Comparison of ENCODE assay signal across 8 cellular contexts in the genomic region with DNA sequence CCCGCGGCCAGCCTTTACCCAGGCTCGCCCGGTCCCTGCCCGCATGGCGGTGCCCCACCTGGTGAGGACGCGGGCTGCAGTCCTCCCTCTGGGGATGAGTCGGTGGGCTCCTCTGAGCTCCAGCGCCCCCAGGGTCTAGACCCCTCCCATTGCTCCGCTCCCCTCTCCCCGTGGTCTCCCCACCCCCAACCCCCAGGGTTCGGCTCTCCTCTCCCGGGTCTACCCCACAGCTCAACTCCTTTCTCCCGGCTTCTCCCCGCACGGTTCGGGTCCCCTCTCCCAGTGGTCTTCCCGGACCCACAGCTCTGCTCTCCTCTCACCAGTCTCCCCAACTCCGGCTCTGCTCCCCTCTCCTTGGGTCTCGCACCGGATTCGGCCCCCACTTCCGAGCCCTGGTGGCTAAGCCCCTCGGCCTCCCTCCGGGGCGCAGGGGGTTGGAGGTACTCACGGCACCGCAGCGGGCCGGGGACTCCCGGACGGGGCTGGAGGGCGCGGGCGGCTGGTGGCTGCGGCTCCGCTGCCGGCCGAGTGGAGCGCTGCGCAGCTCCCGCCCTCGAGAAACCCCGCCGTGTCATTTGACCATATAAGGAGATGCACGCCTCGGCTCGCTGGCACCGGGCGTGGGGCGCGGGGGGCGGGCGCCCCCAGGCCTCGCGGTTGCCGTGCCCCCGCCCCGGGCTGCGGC. TPM values are rescaled to one million over a fixed set of nuclear protein-coding genes. Genes with fewer than 3 reads are reported as not detected.
A peak's percentile ranks its signal among the peaks of the same experiment; 100 is the strongest.
DNase-seq lines count a peak whose midpoint lies in the region; ATAC-seq and TF ChIP-seq lines count a peak whose summit lies in the region.

A gene with protein sequence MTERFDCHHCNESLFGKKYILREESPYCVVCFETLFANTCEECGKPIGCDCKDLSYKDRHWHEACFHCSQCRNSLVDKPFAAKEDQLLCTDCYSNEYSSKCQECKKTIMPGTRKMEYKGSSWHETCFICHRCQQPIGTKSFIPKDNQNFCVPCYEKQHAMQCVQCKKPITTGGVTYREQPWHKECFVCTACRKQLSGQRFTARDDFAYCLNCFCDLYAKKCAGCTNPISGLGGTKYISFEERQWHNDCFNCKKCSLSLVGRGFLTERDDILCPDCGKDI (minus strand): TSS at position 530 of the 685 bp plus-strand sequence. CDS start 12,535 bp downstream, outside the sequence.

- peaks cover 14% of the 10 kb centered on the region for H4K20me1 ChIP-seq in PC-9 (ENCODE audit: insufficient read depth)

- H3F3A ChIP-seq in PC-9 (ENCODE audit: insufficient read depth, low read depth): peaks cover 56% of the 10 kb centered on the region

- peaks cover 0 to 10% (median 5%) of the 10 kb centered on the region in 4 donors for H3K4me1 Mint-ChIP-seq in CD4-positive, alpha-beta memory T cell
- peaks cover 11% of the 10 kb centered on the region for H3K4me1 Mint-ChIP-seq in activated T-cell treated with anti-CD3 and anti-CD28 coated beads, Interleukin-2, amount 50 U/mL, for 72 hours (ENCODE audit: low read depth)
- peaks cover 2 to 13% (median 8%) of the 10 kb centered on the region in 4 donors for H3K4me1 Mint-ChIP-seq in naive thymus-derived CD8-positive, alpha-beta T cell

- H3K36me3 Mint-ChIP-seq in CD4-positive, alpha-beta memory T cell: no peaks in the 10 kb centered on the region
- H3K36me3 Mint-ChIP-seq in activated T-cell treated with anti-CD3 and anti-CD28 coated beads, Interleukin-2, amount 50 U/mL, for 72 hours (ENCODE audit: insufficient read depth in 2 of 2): no peaks in the 10 kb centered on the region
- H3K36me3 Mint-ChIP-seq in naive thymus-derived CD8-positive, alpha-beta T cell: no peaks in the 10 kb centered on the region

- intact Hi-C loops in CD4-positive, alpha-beta memory T cell (cut with micrococcal nuclease): no loop called here
- intact Hi-C loops in PC-9 (cut with micrococcal nuclease; ENCODE audit: unreplicated experiment): loop anchor here (1.0 kb wide), 1 partner anchor 7 kb away; no protein-coding TSS in a partner anchor

- peak within 1 kb of the TSS; percentile 100 for H3K4me2 ChIP-seq in PC-9

- BruUV-seq in PC-9 (replicated peaks; lab: Mats Ljungman, UMichigan): no TSS peak

- H3K27ac ChIP-seq in CD4-positive, alpha-beta memory T cell (ENCODE audit: low read depth, low read length): no peak within 1 kb of the TSS
- H3K27ac ChIP-seq in PC-9: peak within 1 kb of the TSS; percentile 88

- no peaks in the 10 kb centered on the region for H3K9me2 ChIP-seq in PC-9 (ENCODE audit: insufficient read depth)

- POLR2A ChIA-PET in CD4-positive, alpha-beta memory T cell (lab: Charles Lee; ENCODE audit: partially characterized antibody): interaction anchor here (0.7 kb wide), 1 partner anchor 34 kb away, joined by 3 read pairs; no protein-coding TSS in a partner anchor
- POLR2A ChIA-PET in PC-9 (lab: Charles Lee; ENCODE audit: unreplicated experiment): interaction anchor here (0.5 to 1.4 kb wide), 4 partner anchors 12 to 361 kb away, joined by 3 to 10 read pairs (median 4); partner anchors contain the start of gene MRPS9
- POLR2A ChIA-PET in naive thymus-derived CD8-positive, alpha-beta T cell (lab: Charles Lee): interaction anchor here (0.7 to 1.2 kb wide), 2 partner anchors 61 to 63 kb away, joined by 6 to 11 read pairs; partner anchors contain the start of gene C2orf49

- H2AFZ ChIP-seq in PC-9: peak within 1 kb of the TSS; percentile 70; the same call in 1 of the 2 replicates

- H3K4me3 Mint-ChIP-seq in CD4-positive, alpha-beta memory T cell: peak within 1 kb of the TSS; percentile 78 to 93 (median 86)
- peak within 1 kb of the TSS; percentile 77 to 89 for H3K4me3 Mint-ChIP-seq in activated T-cell treated with anti-CD3 and anti-CD28 coated beads, Interleukin-2, amount 50 U/mL, for 72 hours
- peak within 1 kb of the TSS; percentile 82 to 94 (median 90) for H3K4me3 Mint-ChIP-seq in naive thymus-derived CD8-positive, alpha-beta T cell

- H3K36me3 ChIP-seq in CD4-positive, alpha-beta memory T cell (ENCODE audit: insufficient read depth, low read length): no peaks in the 10 kb centered on the region
- H3K36me3 ChIP-seq in PC-9 (ENCODE audit: low read depth): peaks cover 30% of the 10 kb centered on the region

- no peaks in the 10 kb centered on the region for H3K9me3 ChIP-seq in CD4-positive, alpha-beta memory T cell (ENCODE audit: control insufficient read depth in 1 of 2, low read length in 2 of 2)
- no peaks in the 10 kb centered on the region for H3K9me3 ChIP-seq in PC-9 (ENCODE audit: insufficient read depth, low read depth)

- peak; percentile 62 to 70 (median 64) for DNase-seq in CD4-positive, alpha-beta memory T cell
- peak; percentile 61 to 81 for DNase-seq in PC-9
- peak; percentile 79 to 83 for DNase-seq in activated T-cell treated with anti-CD3 and anti-CD28 coated beads, Interleukin-2, amount 50 U/mL, for 72 hours
- DNase-seq in fibroblast of gingiva (ENCODE audit: low read depth): peak; percentile 80
- peak; percentile 48 to 83 (median 68) for DNase-seq in naive thymus-derived CD8-positive, alpha-beta T cell
- peak; percentile 68 for DNase-seq in stimulated activated naive CD4-positive, alpha-beta T cell treated with Interleukin-2 at 50 U/mL for 16 hours (lab: John Stamatoyannopoulos, UW)

- peaks cover 13% of the 10 kb centered on the region for H3K4me1 ChIP-seq in CD4-positive, alpha-beta memory T cell (ENCODE audit: insufficient read depth, low read length)
- peaks cover 74% of the 10 kb centered on the region for H3K4me1 ChIP-seq in PC-9 (replicated peaks; ENCODE audit: insufficient read depth)

- ATAC-seq in GM19351 (IDR thresholded peaks at IDR 0.05; ENCODE audit: unreplicated experiment) (peak; percentile 100), HG03457 (IDR thresholded peaks at IDR 0.05; ENCODE audit: unreplicated experiment) (peak; percentile 97)
- peak; percentile 97 for ATAC-seq in activated T-cell treated with anti-CD3 and anti-CD28 coated beads, Interleukin-2, amount 50 U/mL, for 72 hours (replicated peaks in 1 of 2)
- peak; percentile 98 to 99 for ATAC-seq in naive thymus-derived CD8-positive, alpha-beta T cell

- peaks cover 17 to 30% of the 10 kb centered on the region in 2 donors for H3K27me3 Mint-ChIP-seq in CD4-positive, alpha-beta memory T cell
- H3K27me3 Mint-ChIP-seq in activated T-cell treated with anti-CD3 and anti-CD28 coated beads, Interleukin-2, amount 50 U/mL, for 72 hours (ENCODE audit: low read depth): peaks cover 11% of the 10 kb centered on the region
- H3K27me3 Mint-ChIP-seq in naive thymus-derived CD8-positive, alpha-beta T cell: peaks cover 0 to 27% (median 9%) of the 10 kb centered on the region in 5 donors

- peak within 1 kb of the TSS; percentile 57 to 64 for H3K4me3 ChIP-seq in CD4-positive, alpha-beta memory T cell (ENCODE audit: low read length in 2 of 2)
- H3K4me3 ChIP-seq in PC-9: peak within 1 kb of the TSS; percentile 100

- peaks cover 69% of the 10 kb centered on the region for H3K79me2 ChIP-seq in PC-9 (ENCODE audit: low read depth)

- TF ChIP-seq CTCF in PC-9 (conservative IDR thresholded peaks at IDR 0.05): peak; percentile 41; the same call in 1 of the 2 replicates

- CTCF ChIA-PET in CD4-positive, alpha-beta memory T cell (lab: Charles Lee; ENCODE audit: partially characterized antibody): interaction anchor here (0.9 to 1.0 kb wide), 2 partner anchors 9 kb away, joined by 3 to 4 read pairs; no protein-coding TSS in a partner anchor
- CTCF ChIA-PET in PC-9 (lab: Charles Lee): interaction anchor here (0.5 kb wide), 1 partner anchor 111 kb away, joined by 3 read pairs; no protein-coding TSS in a partner anchor

- H3K9me3 Mint-ChIP-seq in CD4-positive, alpha-beta memory T cell: no peaks in the 10 kb centered on the region
- H3K9me3 Mint-ChIP-seq in activated T-cell treated with anti-CD3 and anti-CD28 coated beads, Interleukin-2, amount 50 U/mL, for 72 hours: no peaks in the 10 kb centered on the region
- H3K9me3 Mint-ChIP-seq in naive thymus-derived CD8-positive, alpha-beta T cell: no peaks in the 10 kb centered on the region

- peaks cover 3% of the 10 kb centered on the region for H3K27me3 ChIP-seq in CD4-positive, alpha-beta memory T cell (ENCODE audit: insufficient read depth, low read length)
- no peaks in the 10 kb centered on the region for H3K27me3 ChIP-seq in PC-9 (ENCODE audit: insufficient read depth, low read depth)

- peak within 1 kb of the TSS in 3 of 7 donors; percentile 58 to 70 (median 64) for H3K27ac Mint-ChIP-seq in CD4-positive, alpha-beta memory T cell
- no peak within 1 kb of the TSS for H3K27ac Mint-ChIP-seq in activated T-cell treated with anti-CD3 and anti-CD28 coated beads, Interleukin-2, amount 50 U/mL, for 72 hours
- H3K27ac Mint-ChIP-seq in naive thymus-derived CD8-positive, alpha-beta T cell: peak within 1 kb of the TSS in 8 of 10 donors; percentile 36 to 88 (median 63)

RNA-seq across cellular contexts. Expression of the gene that starts here (rescaled TPM):
- total RNA-seq in CD4-positive, alpha-beta memory T cell: under 1 TPM; 0.23 to 0.33 TPM
- under 1 TPM in 1 of 2 donors, not detected in 1; 0.87 TPM for polyA plus RNA-seq in CD4-positive, alpha-beta memory T cell
- 109 and 117 TPM in 2 replicates for total RNA-seq in PC-9 (2021)
- total RNA-seq in activated T-cell treated with anti-CD3 and anti-CD28 coated beads, Interleukin-2, amount 50 U/mL, for 72 hours: 1 to 10 TPM; 2.2 to 7.1 TPM
- total RNA-seq in naive thymus-derived CD8-positive, alpha-beta T cell: not detected
- 1 to 10 TPM; 2.0 to 2.8 (median 2.6) TPM for polyA plus RNA-seq in naive thymus-derived CD8-positive, alpha-beta T cell

Comparison
In these comparisons a context has a peak if more than half of its experiments do, and no peak if none do; other contexts are left out.
1. RNA of the gene that starts here (total RNA-seq): 109 to 117 TPM in PC-9; 2.2 to 7.1 TPM in activated T-cell treated with anti-CD3 and anti-CD28 coated beads, Interleukin-2, amount 50 U/mL, for 72 hours, 0.23 to 0.33 TPM in CD4-positive, alpha-beta memory T cell and not detected in naive thymus-derived CD8-positive, alpha-beta T cell; every median in the first group is over 10 times any median in the second.
2. Peak in DNase-seq and H3K4me3 ChIP-seq in CD4-positive, alpha-beta memory T cell; RNA of the gene not detected or under 1 TPM.
3. Peak in every context shown above with its lines, with median percentiles within 50 percentile points of each other: DNase-seq, H3K4me3 Mint-ChIP-seq and ATAC-seq.